ENCODE assay signal across 12 cellular contexts in the genomic region with DNA sequence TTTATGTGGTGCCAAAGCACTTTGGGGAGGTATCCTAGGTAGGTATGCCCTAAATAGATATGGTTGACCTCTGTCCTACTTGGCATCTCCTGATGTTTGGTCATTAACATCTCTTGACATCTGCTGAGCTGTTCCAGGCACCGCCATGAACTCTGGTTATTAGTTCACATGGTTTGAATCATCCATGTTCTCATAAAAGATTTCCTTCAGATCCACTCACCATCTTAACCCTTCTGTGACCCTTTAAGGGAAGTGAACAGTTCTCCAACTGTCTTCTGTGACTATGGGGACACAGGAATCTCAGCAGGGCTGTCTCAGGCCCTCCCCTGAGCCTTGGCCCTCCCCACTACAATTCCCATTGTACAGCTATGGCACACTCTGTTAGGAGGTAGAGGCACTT.
DNase-seq lines count a peak whose midpoint lies in the region; ATAC-seq lines count a peak whose summit lies in the region.
"Had no signal": no experiment of that assay in that cellular context is flagged by ENCODE, and none has a peak within 500 bp of the region (broad histone marks: within the 10 kb centered on the region; RNA-seq: fewer than 3 reads in every experiment).

No MANE protein-coding gene starts in this region.

- H4K8ac ChIP-seq in neuronal stem cell (ENCODE audit: low read depth, low read length) = no peak overlapping the region

- no peak overlapping the region for H3K4ac ChIP-seq in neuronal stem cell (ENCODE audit: low read length)

- no peaks in the 10 kb centered on the region for H3K79me1 ChIP-seq in neuronal stem cell (ENCODE audit: low read depth, low read length)

- H2AFZ ChIP-seq in neuronal stem cell (ENCODE audit: low read length) = peak overlapping the region; percentile 31

- H3K9me3 Mint-ChIP-seq in T-helper 2 cell treated with Interferon-gamma antibody and Interleukin-4, amounts not matched to agents 5 μg/mL and 100 μg/mL, for 36 hours = peaks cover 4% of the 10 kb centered on the region
- H3K9me3 Mint-ChIP-seq: CD8-positive, alpha-beta T cell had no signal

- ATAC-seq in esophagus mucosa = peak; percentile 47
- no peak for ATAC-seq in HG03039 (IDR thresholded peaks at IDR 0.05; ENCODE audit: unreplicated experiment)
- ATAC-seq: CD8-positive, alpha-beta T cell had no signal

- peak; percentile 54 for DNase-seq in Daoy (ENCODE audit: low read depth)
- peak; percentile 63 for DNase-seq in MG63
- no peak for DNase-seq in neuronal stem cell (ENCODE audit: low spot score)
- no peak for DNase-seq in T-helper 2 cell treated with Interferon-gamma antibody and Interleukin-4, amounts not matched to agents 5 μg/mL and 100 μg/mL, for 36 hours (ENCODE audit: low spot score)
- DNase-seq in NOMO-1 treated with dmso at 0.1 percent for 144 hours (lab: John Stamatoyannopoulos, UW; ENCODE audit: unreplicated experiment) = no peak
- DNase-seq in T-helper 1 cell = no peak
- DNase-seq: activated naive CD8-positive, alpha-beta T cell treated with anti-CD3 and anti-CD28 coated beads, Interleukin-2, amount 10 ng/mL, durations not matched to agents 7 days and 5 days; CD8-positive, alpha-beta T cell; NCI-H2227 treated with DMSO at 0.1 percent for 48 hours; Peyer's patch had no signal

- no peak overlapping the region for H3K4me2 ChIP-seq in neuronal stem cell (ENCODE audit: insufficient read depth, low read length, poor library complexity, severe bottlenecking)

- no peak overlapping the region for H3K18ac ChIP-seq in neuronal stem cell (ENCODE audit: low read length)

- no peak overlapping the region for H3K27ac ChIP-seq in neuronal stem cell (replicated peaks; ENCODE audit: low read length)
- H3K27ac ChIP-seq: Peyer's patch had no signal

- H3K9me3 ChIP-seq in MG63 (no peaks in the 10 kb centered on the region), neuronal stem cell (replicated peaks in 1 of 2; ENCODE audit: control insufficient read depth in 2 of 2, insufficient read depth in 1 of 2, low read depth in 1 of 2, low read length in 2 of 2) (no peaks in the 10 kb centered on the region)
- H3K9me3 ChIP-seq: Peyer's patch had no signal

- no peak overlapping the region for H3K14ac ChIP-seq in neuronal stem cell (ENCODE audit: low read length)

- H3K27me3 ChIP-seq in MG63 = no peaks in the 10 kb centered on the region
- peaks cover 0 to 2% (median 0%) of the 10 kb centered on the region in 3 experiments for H3K27me3 ChIP-seq in neuronal stem cell (ENCODE audit: control insufficient read depth in 3 of 3, insufficient read depth in 3 of 3, low read depth in 1 of 3, low read length in 3 of 3)
- H3K27me3 ChIP-seq: Peyer's patch had no signal

- H3K36me3 ChIP-seq in MG63 (no peaks in the 10 kb centered on the region), neuronal stem cell (replicated peaks in 1 of 2; ENCODE audit: control insufficient read depth in 2 of 2, insufficient read depth in 2 of 2, low read length in 2 of 2) (no peaks in the 10 kb centered on the region)
- H3K36me3 ChIP-seq: Peyer's patch had no signal

- peaks cover 0 to 19% of the 10 kb centered on the region in 2 donors for H3K4me1 ChIP-seq in neuronal stem cell (ENCODE audit: control insufficient read depth in 2 of 2, insufficient read depth in 1 of 2, low read depth in 1 of 2, low read length in 2 of 2)
- H3K4me1 ChIP-seq: Peyer's patch had no signal

- no CpG with 5 or more reads among the region's 1 CpG for WGBS in neuronal stem cell (ENCODE audit: extremely low coverage in 2 of 2, insufficient read length in 2 of 2, insufficient replicate concordance in 1 of 2), 2 donors

- H4K91ac ChIP-seq in neuronal stem cell (ENCODE audit: low read depth, low read length, poor library complexity) = no peak overlapping the region

- H3K4me3 Mint-ChIP-seq in T-helper 2 cell treated with Interferon-gamma antibody and Interleukin-4, amounts not matched to agents 5 μg/mL and 100 μg/mL, for 36 hours = no peak overlapping the region
- H3K4me3 Mint-ChIP-seq: activated naive CD8-positive, alpha-beta T cell treated with anti-CD3 and anti-CD28 coated beads, Interleukin-2, amount 10 ng/mL, durations not matched to agents 7 days and 5 days; CD8-positive, alpha-beta T cell had no signal

- no peak overlapping the region for H3K27ac Mint-ChIP-seq in T-helper 2 cell treated with Interferon-gamma antibody and Interleukin-4, amounts not matched to agents 5 μg/mL and 100 μg/mL, for 36 hours
- H3K27ac Mint-ChIP-seq: activated naive CD8-positive, alpha-beta T cell treated with anti-CD3 and anti-CD28 coated beads, Interleukin-2, amount 10 ng/mL, durations not matched to agents 7 days and 5 days; CD8-positive, alpha-beta T cell had no signal

- H2BK5ac ChIP-seq in neuronal stem cell (ENCODE audit: low read length) = no peak overlapping the region

- no peaks in the 10 kb centered on the region for H3K27me3 Mint-ChIP-seq in T-helper 2 cell treated with Interferon-gamma antibody and Interleukin-4, amounts not matched to agents 5 μg/mL and 100 μg/mL, for 36 hours (ENCODE audit: low read depth)
- H3K27me3 Mint-ChIP-seq: activated naive CD8-positive, alpha-beta T cell treated with anti-CD3 and anti-CD28 coated beads, Interleukin-2, amount 10 ng/mL, durations not matched to agents 7 days and 5 days had no signal

- no peak overlapping the region for H2BK12ac ChIP-seq in neuronal stem cell (ENCODE audit: low read length)

- no peak overlapping the region for H2AK5ac ChIP-seq in neuronal stem cell (ENCODE audit: low read depth, low read length)

- no peaks in the 10 kb centered on the region for H3K4me1 Mint-ChIP-seq in T-helper 2 cell treated with Interferon-gamma antibody and Interleukin-4, amounts not matched to agents 5 μg/mL and 100 μg/mL, for 36 hours (ENCODE audit: low read depth)
- H3K4me1 Mint-ChIP-seq: activated naive CD8-positive, alpha-beta T cell treated with anti-CD3 and anti-CD28 coated beads, Interleukin-2, amount 10 ng/mL, durations not matched to agents 7 days and 5 days had no signal

- no peak overlapping the region for H3K4me3 ChIP-seq in MG63
- H3K4me3 ChIP-seq in neuronal stem cell (ENCODE audit: low read length in 2 of 2) = no peak overlapping the region
- H3K4me3 ChIP-seq: Peyer's patch had no signal

- H3K9ac ChIP-seq in neuronal stem cell (ENCODE audit: low read depth, low read length, poor library complexity) = no peak overlapping the region

- no peak overlapping the region for H2BK120ac ChIP-seq in neuronal stem cell (ENCODE audit: low read depth, low read length)

- no peaks in the 10 kb centered on the region for H3K36me3 Mint-ChIP-seq in T-helper 2 cell treated with Interferon-gamma antibody and Interleukin-4, amounts not matched to agents 5 μg/mL and 100 μg/mL, for 36 hours (ENCODE audit: low read depth)
- H3K36me3 Mint-ChIP-seq: activated naive CD8-positive, alpha-beta T cell treated with anti-CD3 and anti-CD28 coated beads, Interleukin-2, amount 10 ng/mL, durations not matched to agents 7 days and 5 days; CD8-positive, alpha-beta T cell had no signal

- H2BK15ac ChIP-seq in neuronal stem cell (ENCODE audit: low read length) = no peak overlapping the region

- H3K23ac ChIP-seq in neuronal stem cell (ENCODE audit: low read depth, low read length, poor library complexity) = no peak overlapping the region

Comparison
In these comparisons a context has a peak if more than half of its experiments do, and no peak if none do; other contexts are left out.
1. DNase-seq: peak in Daoy (single experiment) and MG63 (single experiment); none in neuronal stem cell (single experiment), T-helper 2 cell treated with Interferon-gamma antibody and Interleukin-4, amounts not matched to agents 5 μg/mL and 100 μg/mL, for 36 hours (single experiment), NOMO-1 treated with dmso at 0.1 percent for 144 hours (single experiment) and T-helper 1 cell (0 of 5).